10 cellular contexts compared by ENCODE assay signal in genomic region chr20:51529027-51529749, GRCh38. TPM values are rescaled to one million over a fixed set of nuclear protein-coding genes. Genes with fewer than 3 reads are reported as not detected.
DNase-seq lines count a peak whose midpoint lies in the region; ATAC-seq and TF ChIP-seq lines count a peak whose summit lies in the region.
"Had no signal": no experiment of that assay in that cellular context is flagged by ENCODE, and none has a peak within 500 bp of the region (broad histone marks: within the 10 kb centered on the region; RNA-seq: fewer than 3 reads in every experiment).

No MANE protein-coding gene starts in this region.

- H3F3A ChIP-seq in Loucy (ENCODE audit: low read depth), result 0 out of 2 replicates have a peak, but pooled peaks cover 7% of the 10 kb centered on the region

- no peak overlapping the region for H2AFZ ChIP-seq in Loucy (ENCODE audit: low read length)

- peak overlapping the region; percentile 91 for H3K4me3 Mint-ChIP-seq in activated naive CD8-positive, alpha-beta T cell
- peak overlapping the region; percentile 66 for H3K4me3 Mint-ChIP-seq in natural killer cell

- H3K4me2 ChIP-seq in Loucy (ENCODE audit: low read depth, low read length, poor library complexity, severe bottlenecking), result peak overlapping the region; percentile 30

- H3K79me2 ChIP-seq in Loucy (ENCODE audit: insufficient read depth, low read length), result peaks cover 99% of the 10 kb centered on the region

- H4K20me1 ChIP-seq in Loucy (ENCODE audit: insufficient read depth, low read length, poor library complexity, severe bottlenecking), result peaks cover 32% of the 10 kb centered on the region

- TF ChIP-seq CTCF in Loucy (conservative IDR thresholded peaks at IDR 0.05; ENCODE audit: low read length), result no peak
- no peak for TF ChIP-seq CTCF in natural killer cell (IDR thresholded peaks at IDR 0.05)
- no peak for TF ChIP-seq CTCF in BE2C (IDR thresholded peaks at IDR 0.05; ENCODE audit: low read depth, low read length)

- H3K4me3 ChIP-seq in Loucy (ENCODE audit: low read length, poor library complexity, severe bottlenecking), result no peak overlapping the region
- H3K4me3 ChIP-seq in BE2C (ENCODE audit: low read depth, low read length), result no peak overlapping the region
- H3K4me3 ChIP-seq: HAP-1 had no signal

- peak overlapping the region; percentile 99 for H3K27ac Mint-ChIP-seq in activated naive CD8-positive, alpha-beta T cell
- peak overlapping the region; percentile 95 to 100 for H3K27ac Mint-ChIP-seq in natural killer cell

- no peak overlapping the region for H3K9ac ChIP-seq in Loucy (ENCODE audit: low read depth, low read length, poor library complexity, severe bottlenecking)

- no peaks in the 10 kb centered on the region for H3K9me2 ChIP-seq in Loucy (replicated peaks; ENCODE audit: low read depth, low read length)

- H3K36me3 Mint-ChIP-seq in activated naive CD8-positive, alpha-beta T cell, result peaks cover 12% of the 10 kb centered on the region
- no peaks in the 10 kb centered on the region for H3K36me3 Mint-ChIP-seq in natural killer cell

- no peak for ATAC-seq in natural killer cell
- ATAC-seq in GM19035 (IDR thresholded peaks at IDR 0.05; ENCODE audit: unreplicated experiment), result no peak
- ATAC-seq in HG03175 (IDR thresholded peaks at IDR 0.05; ENCODE audit: unreplicated experiment), result no peak

- H3K27me3 Mint-ChIP-seq in activated naive CD8-positive, alpha-beta T cell, result no peaks in the 10 kb centered on the region
- H3K27me3 Mint-ChIP-seq in natural killer cell (ENCODE audit: low read depth in 2 of 2), result no peaks in the 10 kb centered on the region

- H3K27me3 ChIP-seq in Loucy (ENCODE audit: insufficient read depth, low read length, poor library complexity, severe bottlenecking) (no peaks in the 10 kb centered on the region), BE2C (no peaks in the 10 kb centered on the region; the same call in 1 of the 2 replicates)

- peaks cover 98% of the 10 kb centered on the region for H3K4me1 Mint-ChIP-seq in activated naive CD8-positive, alpha-beta T cell (ENCODE audit: low read depth)
- peaks cover 95 to 100% of the 10 kb centered on the region in 2 donors for H3K4me1 Mint-ChIP-seq in natural killer cell

- H3K9me3 Mint-ChIP-seq in activated naive CD8-positive, alpha-beta T cell (ENCODE audit: low read depth), result no peaks in the 10 kb centered on the region
- H3K9me3 Mint-ChIP-seq in natural killer cell, result no peaks in the 10 kb centered on the region

- H3K9me3 ChIP-seq in Loucy (ENCODE audit: insufficient read depth, low read depth, low read length), result no peaks in the 10 kb centered on the region
- no peaks in the 10 kb centered on the region for H3K9me3 ChIP-seq in BE2C
- H3K9me3 ChIP-seq: HAP-1 had no signal

- H3K36me3 ChIP-seq in Loucy (ENCODE audit: insufficient read depth, low read length) (peaks cover 7% of the 10 kb centered on the region; the same call in 1 of the 2 replicates), BE2C (no peaks in the 10 kb centered on the region)
- H3K36me3 ChIP-seq: HAP-1 had no signal

- peaks cover 36% of the 10 kb centered on the region for H3K4me1 ChIP-seq in Loucy (ENCODE audit: insufficient read depth, low read length, poor library complexity, severe bottlenecking)
- no peaks in the 10 kb centered on the region for H3K4me1 ChIP-seq in BE2C
- H3K4me1 ChIP-seq: HAP-1 had no signal

- peak; percentile 76 for DNase-seq in AG08396 (ENCODE audit: low spot score)
- no peak for DNase-seq in natural killer cell
- no peak for DNase-seq in MV-4-11 (lab: John Stamatoyannopoulos, UW)
- no peak for DNase-seq in BE2C
- DNase-seq: DMS79 had no signal

- intact Hi-C loops in natural killer cell (cut with micrococcal nuclease), result loop anchor here (1.0 to 10.0 kb wide), 3 partner anchors 28 to 136 kb away; no protein-coding TSS in a partner anchor

RNA-seq across cellular contexts. Expression of gene NFATC2, which starts 13.3 kb away (rescaled TPM):
- 100 to 1,000 TPM; 141 to 195 (median 160) TPM for total RNA-seq in natural killer cell
- polyA plus RNA-seq in BE2C (2012; ENCODE audit: insufficient read depth, insufficient read length, low read depth), result not detected
